In the genomic region with DNA sequence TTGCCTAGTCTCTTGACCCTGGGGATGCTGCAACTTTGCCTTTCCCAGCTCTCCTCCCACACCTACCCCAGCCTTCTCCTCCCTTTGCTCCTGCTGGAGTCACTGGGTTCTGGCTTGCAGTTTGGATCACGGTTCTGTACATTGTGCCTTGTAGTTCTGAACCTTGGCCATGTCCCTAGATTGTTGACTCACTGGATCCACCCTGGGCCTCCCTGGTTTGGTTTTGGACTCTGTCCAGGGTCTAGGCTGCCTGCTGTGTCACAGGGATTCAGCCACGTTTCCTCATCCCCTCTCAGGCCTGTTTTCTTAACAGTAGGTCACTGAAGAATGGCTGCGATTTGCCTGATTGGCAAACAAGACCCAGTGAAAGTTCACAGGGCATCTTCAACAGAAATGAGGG, we compare ENCODE assay signal across 16 cellular contexts. TPM values are rescaled to one million over a fixed set of nuclear protein-coding genes. Genes with fewer than 3 reads are reported as not detected.
DNase-seq lines count a peak whose midpoint lies in the region; ATAC-seq, FAIRE-seq and TF ChIP-seq lines count a peak whose summit lies in the region.
"Had no signal": no experiment of that assay in that cellular context is flagged by ENCODE, and none has a peak within 500 bp of the region (broad histone marks: within the 10 kb centered on the region; RNA-seq: fewer than 3 reads in every experiment).

No MANE protein-coding gene starts in this region.

- no peak for FAIRE-seq in A549 (lab: Jason Lieb, UNC)
- FAIRE-seq in bronchial epithelial cell (lab: Jason Lieb, UNC): no peak

- H2AK9ac ChIP-seq in IMR-90 (replicated peaks; ENCODE audit: low read depth, low read length, poor library complexity): no peak overlapping the region

- TF ChIP-seq RAD21 in A549 (conservative IDR thresholded peaks at IDR 0.05 in 1 of 2, IDR thresholded peaks at IDR 0.05 in 1 of 2) (no peak), IMR-90 (IDR thresholded peaks at IDR 0.05; ENCODE audit: low read length) (no peak)

- CTCF ChIA-PET in A549 (lab: Yijun Ruan, JAX): interaction anchor here (0.8 to 1.8 kb wide), 3 partner anchors 9 to 233 kb away, joined by 3 to 4 read pairs (median 3); no protein-coding TSS in a partner anchor
- CTCF ChIA-PET in IMR-90 (lab: Yijun Ruan, JAX): no interaction called here

- H3K4me1 ChIP-seq in A549 (peaks cover 61% of the 10 kb centered on the region), IMR-90 (ENCODE audit: control insufficient read depth, insufficient read depth, low read length) (no peaks in the 10 kb centered on the region; the same call in 1 of the 2 replicates), right cardiac atrium (ENCODE audit: control insufficient read depth, insufficient read depth, low read length) (peaks cover 4% of the 10 kb centered on the region)
- H3K4me1 ChIP-seq: upper lobe of left lung had no signal

- no peak overlapping the region for H2BK20ac ChIP-seq in IMR-90 (ENCODE audit: low read depth, low read length)

- 10% methylated on average over 2 of the region's 3 CpGs for WGBS in A549 (ENCODE audit: missing lambda C conversion rate)
- WGBS in IMR-90 (ENCODE audit: extremely low coverage in 2 of 2, insufficient read length in 1 of 2), 2 experiments: 50% methylated on average over 1 of the region's 3 CpGs; no CpG with 5 or more reads in 1 of the 2 experiments
- 60% methylated on average over 3 of the region's 3 CpGs for WGBS in right cardiac atrium

- peak overlapping the region; percentile 79 for H3K4me2 ChIP-seq in A549
- no peak overlapping the region for H3K4me2 ChIP-seq in IMR-90 (ENCODE audit: low read depth, low read length)
- H3K4me2 ChIP-seq: KMS-11 had no signal

- no peak overlapping the region for H3K14ac ChIP-seq in IMR-90 (replicated peaks; ENCODE audit: low read depth, low read length)

- H3K23ac ChIP-seq in IMR-90 (ENCODE audit: low read depth, low read length): no peak overlapping the region

- H3K9me3 ChIP-seq in A549 (no peaks in the 10 kb centered on the region), IMR-90 (ENCODE audit: control insufficient read depth, insufficient read depth, low read length) (peaks cover 4% of the 10 kb centered on the region; the same call in 1 of the 2 replicates), right cardiac atrium (ENCODE audit: control insufficient read depth, low read length) (no peaks in the 10 kb centered on the region)
- H3K9me3 ChIP-seq: upper lobe of left lung had no signal

- no peak overlapping the region for H2BK120ac ChIP-seq in IMR-90 (ENCODE audit: low read depth, low read length)

- no peak overlapping the region for H3K56ac ChIP-seq in IMR-90 (ENCODE audit: extremely low read depth, insufficient read depth, low read length)

- H3K27ac ChIP-seq in A549: peak overlapping the region; percentile 82 to 87
- H3K27ac ChIP-seq in IMR-90 (ENCODE audit: insufficient read depth, low read length): no peak overlapping the region
- H3K27ac ChIP-seq in right cardiac atrium (ENCODE audit: low read length): no peak overlapping the region
- H3K27ac ChIP-seq: KMS-11, upper lobe of left lung had no signal

- H3K9ac ChIP-seq in IMR-90 (ENCODE audit: low read depth, low read length): no peak overlapping the region
- H3K9ac ChIP-seq: KMS-11 had no signal

- TF ChIP-seq POLR2A in A549 (IDR thresholded peaks at IDR 0.05; ENCODE audit: low read length) (no peak), IMR-90 (IDR thresholded peaks at IDR 0.05; ENCODE audit: low read depth, low read length) (no peak)

- intact Hi-C loops in IMR-90 (cut with micrococcal nuclease): no loop called here
- intact Hi-C loops in right cardiac atrium (cut with DNase I): no loop called here

- DNase-seq in A549 (ENCODE audit: low read depth in 1 of 2, low spot score in 1 of 2) (peak in 1 of 2 experiments; percentile 43), IMR-90 (peak; percentile 5), bronchial epithelial cell (ENCODE audit: low read depth) (peak; percentile 47), right cardiac atrium (peak in 1 of 3 donors; percentile 38), NOMO-1 treated with dmso at 0.1 percent for 144 hours (lab: John Stamatoyannopoulos, UW; ENCODE audit: unreplicated experiment) (no peak)
- DNase-seq in stimulated activated CD4-positive, alpha-beta T cell treated with anti-CD3 and anti-CD28 coated beads, Interleukin-4, amount 100 ng/mL, for 24 hours: no peak
- DNase-seq: activated CD8-positive, alpha-beta T cell treated with anti-CD3 and anti-CD28 coated beads, Interleukin-2, amount 10 ng/mL, durations not matched to agents 7 days and 5 days; activated naive CD4-positive, alpha-beta T cell treated with anti-CD3 and anti-CD28 coated beads, Interleukin-2, amount 10 ng/mL, durations not matched to agents 7 days and 5 days; cortex of kidney; NCI-H2107; upper lobe of left lung had no signal

- H2AK5ac ChIP-seq in IMR-90 (ENCODE audit: low read depth, low read length): no peak overlapping the region

- no peaks in the 10 kb centered on the region for H3K79me1 ChIP-seq in IMR-90 (ENCODE audit: low read depth in 1 of 2, low read length in 2 of 2)

- in situ Hi-C loops in IMR-90 (cut with MboI; ENCODE audit: low sequenced_read_pairs): no loop called here

- H3K4me3 ChIP-seq in A549 (no peak overlapping the region), IMR-90 (ENCODE audit: insufficient read depth, low read depth, low read length) (no peak overlapping the region), bronchial epithelial cell (ENCODE audit: low read depth, low read length) (no peak overlapping the region), right cardiac atrium (ENCODE audit: low read length) (no peak overlapping the region)
- H3K4me3 ChIP-seq: upper lobe of left lung had no signal

- ATAC-seq in A549: peak; percentile 44 to 47; a peak in 5 of 6 replicates
- ATAC-seq in IMR-90 (ENCODE audit: low read depth): no peak
- peak; percentile 55 to 80 for ATAC-seq in right cardiac atrium
- no peak for ATAC-seq in GM18867 (IDR thresholded peaks at IDR 0.05; ENCODE audit: unreplicated experiment)
- no peak for ATAC-seq in GM21360 (IDR thresholded peaks at IDR 0.05; ENCODE audit: unreplicated experiment)
- ATAC-seq: activated CD8-positive, alpha-beta T cell treated with anti-CD3 and anti-CD28 coated beads, Interleukin-2, amount 10 ng/mL, durations not matched to agents 7 days and 5 days; left lobe of liver had no signal

- no peak overlapping the region for H4K8ac ChIP-seq in IMR-90 (ENCODE audit: low read depth in 2 of 2, low read length in 2 of 2)

- H2BK15ac ChIP-seq in IMR-90 (ENCODE audit: low read depth, low read length): no peak overlapping the region

- H3K27me3 ChIP-seq in IMR-90 (ENCODE audit: control insufficient read depth, insufficient read depth, low read length) (no peaks in the 10 kb centered on the region), bronchial epithelial cell (ENCODE audit: control insufficient read depth, insufficient read depth, low read length) (no peaks in the 10 kb centered on the region), right cardiac atrium (ENCODE audit: control insufficient read depth, insufficient read depth) (no peaks in the 10 kb centered on the region)
- H3K27me3 ChIP-seq: upper lobe of left lung had no signal

- BruUV-seq in IMR-90 (replicated peaks; lab: Mats Ljungman, UMichigan): no TSS peak

- H2BK5ac ChIP-seq in IMR-90 (ENCODE audit: low read depth, low read length, poor library complexity, severe bottlenecking): no peak overlapping the region

- H3K9me1 ChIP-seq in IMR-90 (ENCODE audit: insufficient read depth, low read length): no peaks in the 10 kb centered on the region

- POLR2A ChIA-PET in A549 (lab: Yijun Ruan, JAX): no interaction called here
- POLR2A ChIA-PET in IMR-90 (lab: Charles Lee; ENCODE audit: unreplicated experiment): no interaction called here

- no peaks in the 10 kb centered on the region for H4K20me1 ChIP-seq in IMR-90 (ENCODE audit: insufficient read depth, low read length)

- H3K4ac ChIP-seq in IMR-90 (ENCODE audit: low read depth, low read length): no peak overlapping the region

- H2AFZ ChIP-seq in IMR-90 (replicated peaks; ENCODE audit: low read length, poor library complexity): no peak overlapping the region

- H4K5ac ChIP-seq in IMR-90 (ENCODE audit: low read depth, low read length): no peak overlapping the region

- H3K36me3 ChIP-seq in IMR-90 (ENCODE audit: control insufficient read depth, insufficient read depth, low read length) (no peaks in the 10 kb centered on the region), bronchial epithelial cell (ENCODE audit: control insufficient read depth, insufficient read depth, low read length) (no peaks in the 10 kb centered on the region)
- H3K36me3 ChIP-seq: upper lobe of left lung had no signal

- no peak for TF ChIP-seq EP300 in A549 (IDR thresholded peaks at IDR 0.05)

- no peak overlapping the region for H3K18ac ChIP-seq in IMR-90 (ENCODE audit: low read depth, low read length)

- dilution Hi-C loops in IMR-90 (cut with HindIII; ENCODE audit: low sequenced_read_pairs, unreplicated experiment): no loop called here

- TF ChIP-seq CTCF in A549 (IDR thresholded peaks at IDR 0.05) (no peak), IMR-90 (conservative IDR thresholded peaks at IDR 0.05; ENCODE audit: low read depth, low read length) (no peak), bronchial epithelial cell (IDR thresholded peaks at IDR 0.05; ENCODE audit: insufficient read depth, low read length, severe bottlenecking) (no peak)

- no peak overlapping the region for H4K91ac ChIP-seq in IMR-90 (ENCODE audit: insufficient read depth, low read depth, low read length)

TF ChIP-seq in IMR-90, 13 proteins besides CTCF, POLR2A, EP300 and RAD21 (continues in another document):
- TF ChIP-seq FOS (IDR thresholded peaks at IDR 0.05; ENCODE audit: low read depth, low read length): no peak
- TF ChIP-seq MAFK (IDR thresholded peaks at IDR 0.05; ENCODE audit: low read depth, low read length): no peak
- no peak for TF ChIP-seq NFE2L2 (IDR thresholded peaks at IDR 0.05; ENCODE audit: low read depth, low read length)

RNA-seq across cellular contexts. Expression of gene GABRE, which starts 11.5 kb away (rescaled TPM):
- polyA plus RNA-seq in A549 (2011; rRNA removed) (92.4 and 101 TPM in 2 replicates), A549 (2017; fragmentation: RNase III; extraction: RNeasy Plus Mini Kit Qiagen cat#74134 plus additional on column Dnase treatment) (60.7 to 80.3 TPM (median 64.0 TPM) in 3 replicates), IMR-90 (2012; rRNA removed) (1.2 and 1.6 TPM in 2 replicates), right cardiac atrium (8.8 TPM)
- 32.2 and 52.7 TPM in 2 replicates for polyA plus RNA-seq in A549 (2012; cell fraction: cytosol; rRNA removed)
- 165 and 309 TPM in 2 replicates for polyA plus RNA-seq in A549 (2012; cell fraction: nucleus; rRNA removed)
- polyA minus RNA-seq in A549 (2011; rRNA and poly(A)+ RNA removed): 258 and 321 TPM in 2 replicates
- total RNA-seq in IMR-90 (2012; rRNA removed) (1.3 and 1.9 TPM in 2 replicates), bronchial epithelial cell (29.2 and 32.1 TPM in 2 replicates), right cardiac atrium (10 to 100 TPM; 11.7 to 15.3 (median 12.4) TPM)
- polyA plus RNA-seq in IMR-90 (2012; cell fraction: cytosol; rRNA removed): 0.14 and 0.16 TPM in 2 replicates
- 7.1 and 21.3 TPM in 2 replicates for polyA plus RNA-seq in IMR-90 (2012; cell fraction: nucleus; rRNA removed; ENCODE audit: low replicate concordance)
- total RNA-seq: activated CD8-positive, alpha-beta T cell treated with anti-CD3 and anti-CD28 coated beads, Interleukin-2, amount 10 ng/mL, durations not matched to agents 7 days and 5 days; T-helper 2 cell treated with Interferon-gamma antibody and Interleukin-4, amounts not matched to agents 100 ng/mL and 5 ng/mL, for 36 hours had no signal

Comparison
In these comparisons a context has a peak if more than half of its experiments do, and no peak if none do; other contexts are left out.
1. ATAC-seq: peak in A549 (2 of 2) and right cardiac atrium (2 of 2); none in IMR-90 (single experiment), GM18867 (single experiment) and GM21360 (single experiment).
2. DNase-seq: peak in IMR-90 (single experiment) and bronchial epithelial cell (single experiment); none in stimulated activated CD4-positive, alpha-beta T cell treated with anti-CD3 and anti-CD28 coated beads, Interleukin-4, amount 100 ng/mL, for 24 hours (single experiment) and NOMO-1 treated with dmso at 0.1 percent for 144 hours (single experiment).
3. H3K27ac ChIP-seq: peak in A549 (2 of 2); none in IMR-90 (single experiment) and right cardiac atrium (single experiment).